1 cellular context compared by ENCODE assay signal in the genomic region with DNA sequence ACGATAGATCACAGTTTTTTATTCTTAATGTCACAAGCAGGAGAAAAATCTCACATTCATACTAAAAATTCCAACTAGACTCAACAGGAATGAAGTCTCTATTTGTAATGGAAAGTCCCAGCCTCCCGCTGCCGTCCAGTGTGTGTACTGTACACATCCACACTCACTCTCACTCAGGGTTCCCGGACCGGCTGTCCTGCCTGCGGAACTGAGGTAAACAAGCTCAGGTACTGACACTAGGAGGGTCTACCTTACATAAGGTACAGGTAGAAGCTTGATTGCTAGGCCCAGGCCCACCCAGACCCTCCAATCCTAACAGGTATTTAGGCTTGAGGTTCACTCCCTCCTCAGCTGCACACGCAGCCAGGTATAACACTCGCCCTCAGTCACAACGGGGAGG. TPM values are rescaled to one million over a fixed set of nuclear protein-coding genes. Genes with fewer than 3 reads are reported as not detected.
"Had no signal": no experiment of that assay in that cellular context is flagged by ENCODE, and none has a peak within 500 bp of the region (broad histone marks: within the 10 kb centered on the region; RNA-seq: fewer than 3 reads in every experiment).

No MANE protein-coding gene starts in this region.

RNA-seq across cellular contexts. Expression of gene TRIM73, which starts 21.4 kb away (rescaled TPM):
- total RNA-seq: HT1080 had no signal
